ENCODE assay signal across 11 cellular contexts in genomic region chr12:50824914-50825313, GRCh38. TPM values are rescaled to one million over a fixed set of nuclear protein-coding genes. Genes with fewer than 3 reads are reported as not detected.
DNase-seq lines count a peak whose midpoint lies in the region; ATAC-seq, FAIRE-seq and TF ChIP-seq lines count a peak whose summit lies in the region.
"Had no signal": no experiment of that assay in that cellular context is flagged by ENCODE, and none has a peak within 500 bp of the region (broad histone marks: within the 10 kb centered on the region; RNA-seq: fewer than 3 reads in every experiment).

No MANE protein-coding gene starts in this region.

- peaks cover 30% of the 10 kb centered on the region for H3F3A ChIP-seq in PC-9 (ENCODE audit: insufficient read depth, low read depth)

- H3K27me3 ChIP-seq in CD4-positive, alpha-beta T cell (ENCODE audit: control insufficient read depth, insufficient read depth, low read length), result peaks cover 3% of the 10 kb centered on the region
- no peaks in the 10 kb centered on the region for H3K27me3 ChIP-seq in PC-9 (ENCODE audit: insufficient read depth, low read depth)
- H3K27me3 ChIP-seq in endothelial cell of umbilical vein (ENCODE audit: control insufficient read depth in 2 of 2, insufficient read depth in 2 of 2, low read length in 2 of 2), result no peaks in the 10 kb centered on the region
- no peaks in the 10 kb centered on the region for H3K27me3 ChIP-seq in ovary

- H3K9me3 ChIP-seq in CD4-positive, alpha-beta T cell (ENCODE audit: control insufficient read depth, low read length), result no peaks in the 10 kb centered on the region
- H3K9me3 ChIP-seq in PC-9 (ENCODE audit: insufficient read depth, low read depth), result no peaks in the 10 kb centered on the region
- no peaks in the 10 kb centered on the region for H3K9me3 ChIP-seq in endothelial cell of umbilical vein (replicated peaks; ENCODE audit: control insufficient read depth, insufficient read depth, low read length)
- no peaks in the 10 kb centered on the region for H3K9me3 ChIP-seq in ovary

- H3K4me2 ChIP-seq in PC-9 (peak overlapping the region; percentile 46), endothelial cell of umbilical vein (ENCODE audit: insufficient read depth, low read length) (peak overlapping the region; percentile 36)

- ATAC-seq in CD4-positive, alpha-beta T cell (ENCODE audit: poor library complexity), result peak; percentile 54

- no peaks in the 10 kb centered on the region for H3K9me2 ChIP-seq in PC-9 (ENCODE audit: insufficient read depth)

- peaks cover 6% of the 10 kb centered on the region for H3K4me1 Mint-ChIP-seq in CD4-positive, alpha-beta T cell (ENCODE audit: low read depth)
- peaks cover 8% of the 10 kb centered on the region for H3K4me1 Mint-ChIP-seq in osteocyte (ENCODE audit: unreplicated experiment)

- peak overlapping the region; percentile 29 for H3K27ac ChIP-seq in CD4-positive, alpha-beta T cell (ENCODE audit: low read depth, low read length)
- H3K27ac ChIP-seq in PC-9 (peak overlapping the region; percentile 47), endothelial cell of umbilical vein (ENCODE audit: insufficient read depth, low read depth, low read length) (no peak overlapping the region), ovary (peak overlapping the region in 1 of 2 donors; percentile 69)

- DNase-seq in CD4-positive, alpha-beta T cell, result no peak
- DNase-seq in PC-9, result no peak
- DNase-seq in endothelial cell of umbilical vein (ENCODE audit: low read depth, low spot score), result no peak
- DNase-seq in osteocyte (ENCODE audit: extremely low spot score, unreplicated experiment), result no peak
- no peak for DNase-seq in NCI-H446 treated with DMSO at 0.1 percent for 48 hours (lab: John Stamatoyannopoulos, UW)
- no peak for DNase-seq in HK-2 (ENCODE audit: unreplicated experiment)
- no peak for DNase-seq in ovary
- DNase-seq in NCI-H82 (lab: John Stamatoyannopoulos, UW), result no peak

- no peaks in the 10 kb centered on the region for H3K9me3 Mint-ChIP-seq in CD4-positive, alpha-beta T cell
- H3K9me3 Mint-ChIP-seq in osteocyte (ENCODE audit: unreplicated experiment), result no peaks in the 10 kb centered on the region

- H2AFZ ChIP-seq in PC-9, result peak overlapping the region; percentile 48; the same call in 1 of the 2 replicates
- H2AFZ ChIP-seq in endothelial cell of umbilical vein (ENCODE audit: low read depth, low read length), result peak overlapping the region; percentile 21

- H3K4me1 ChIP-seq in PC-9 (replicated peaks; ENCODE audit: insufficient read depth), result peaks cover 4% of the 10 kb centered on the region
- no peaks in the 10 kb centered on the region for H3K4me1 ChIP-seq in endothelial cell of umbilical vein (ENCODE audit: control insufficient read depth, extremely low read depth, insufficient read depth, low read length)
- H3K4me1 ChIP-seq in ovary (ENCODE audit: insufficient read depth), result peaks cover 2% of the 10 kb centered on the region

- H3K27me3 Mint-ChIP-seq in CD4-positive, alpha-beta T cell, result no peaks in the 10 kb centered on the region
- H3K27me3 Mint-ChIP-seq in osteocyte (ENCODE audit: unreplicated experiment), result no peaks in the 10 kb centered on the region

- WGBS in ovary, 3 donors, result 19 to 31% (median 27%) methylated on average over 4 of the region's 4 CpGs

- no peak overlapping the region for H3K9ac ChIP-seq in endothelial cell of umbilical vein (replicated peaks; ENCODE audit: extremely low read depth, insufficient read depth, low read length)

- TF ChIP-seq CTCF in CD4-positive, alpha-beta T cell (IDR thresholded peaks at IDR 0.05), result no peak
- no peak for TF ChIP-seq CTCF in PC-9 (conservative IDR thresholded peaks at IDR 0.05)
- no peak for TF ChIP-seq CTCF in endothelial cell of umbilical vein (IDR thresholded peaks at IDR 0.05; ENCODE audit: extremely low read depth in 1 of 2, insufficient read depth in 1 of 2, low read depth in 1 of 2, low read length in 2 of 2)
- TF ChIP-seq CTCF in osteocyte (IDR thresholded peaks at IDR 0.05), result no peak
- TF ChIP-seq CTCF in ovary (IDR thresholded peaks at IDR 0.05), result no peak

- H3K4me3 ChIP-seq in PC-9, result no peak overlapping the region
- H3K4me3 ChIP-seq in endothelial cell of umbilical vein (replicated peaks in 1 of 3; ENCODE audit: insufficient read depth in 1 of 3, low read depth in 1 of 3, low read length in 3 of 3), result no peak overlapping the region
- no peak overlapping the region for H3K4me3 ChIP-seq in ovary
- H3K4me3 ChIP-seq: lung had no signal

- FAIRE-seq in endothelial cell of umbilical vein (lab: Jason Lieb, UNC), result no peak

- POLR2A ChIA-PET in CD4-positive, alpha-beta T cell (lab: Charles Lee), result interaction anchor here (0.5 to 2.3 kb wide), 4 partner anchors 60 to 494 kb away, joined by 3 to 10 read pairs (median 6); partner anchors contain the start of gene ATF1
- POLR2A ChIA-PET in PC-9 (lab: Charles Lee; ENCODE audit: unreplicated experiment), result interaction anchor here (0.6 to 0.9 kb wide), 4 partner anchors 38 to 239 kb away, joined by 3 to 26 read pairs (median 6); no protein-coding TSS in a partner anchor
- POLR2A ChIA-PET in endothelial cell of umbilical vein (lab: Charles Lee), result interaction anchor here (0.6 to 1.3 kb wide), 2 partner anchors 259 to 513 kb away, joined by 3 read pairs; no protein-coding TSS in a partner anchor

- CTCF ChIA-PET in CD4-positive, alpha-beta T cell (lab: Charles Lee), result interaction anchor here (0.6 to 1.7 kb wide), 7 partner anchors 10 to 527 kb away, joined by 3 to 6 read pairs (median 4); partner anchors contain the start of gene SLC11A2
- CTCF ChIA-PET in PC-9 (lab: Charles Lee) (interaction anchor here (0.6 to 1.7 kb wide), 14 partner anchors 14 to 532 kb away, joined by 3 to 11 read pairs (median 4); no protein-coding TSS in a partner anchor), endothelial cell of umbilical vein (lab: Charles Lee) (interaction anchor here (0.6 to 6.9 kb wide), 32 partner anchors 12 to 526 kb away, joined by 3 to 299 read pairs (median 4); partner anchors contain the start of genes ATF1, LETMD1 and SLC11A2)

- H3K79me2 ChIP-seq in PC-9 (ENCODE audit: low read depth) (no peaks in the 10 kb centered on the region), endothelial cell of umbilical vein (ENCODE audit: control insufficient read depth, insufficient read depth, low read length) (no peaks in the 10 kb centered on the region)

- peaks cover 5% of the 10 kb centered on the region for H3K36me3 Mint-ChIP-seq in CD4-positive, alpha-beta T cell (ENCODE audit: low read depth)
- peaks cover 4% of the 10 kb centered on the region for H3K36me3 Mint-ChIP-seq in osteocyte (ENCODE audit: unreplicated experiment)

- dilution Hi-C loops in endothelial cell of umbilical vein (cut with MboI; ENCODE audit: extremely low pct_ligation_motif_present, low sequenced_read_pairs), result no loop called here

- intact Hi-C loops in CD4-positive, alpha-beta T cell (cut with DNase I, micrococcal nuclease), result loop anchor here (1.0 to 10.0 kb wide), 11 partner anchors 58 to 707 kb away; partner anchors contain the start of gene SLC11A2 (in 1 of the 2)
- intact Hi-C loops in PC-9 (cut with micrococcal nuclease; ENCODE audit: unreplicated experiment) (loop anchor here (1.0 to 5.0 kb wide), 5 partner anchors 58 to 997 kb away; no protein-coding TSS in a partner anchor), endothelial cell of umbilical vein (cut with micrococcal nuclease) (loop anchor here (1.0 to 5.0 kb wide), 7 partner anchors 60 to 527 kb away; partner anchors contain the start of gene CSRNP2), ovary (cut with DNase I) (loop anchor here (5.0 kb wide), 3 partner anchors 92 to 517 kb away; no protein-coding TSS in a partner anchor)

- TF ChIP-seq EP300 in ovary (IDR thresholded peaks at IDR 0.05), result no peak

- no peak for TF ChIP-seq POLR2A in endothelial cell of umbilical vein (IDR thresholded peaks at IDR 0.05; ENCODE audit: low read depth, low read length)
- no peak for TF ChIP-seq POLR2A in ovary (IDR thresholded peaks at IDR 0.05)

- no TSS peak for BruUV-seq in PC-9 (replicated peaks; lab: Mats Ljungman, UMichigan)
- BruUV-seq in endothelial cell of umbilical vein (replicated peaks; lab: Mats Ljungman, UMichigan), result no TSS peak

- peaks cover 4% of the 10 kb centered on the region; the same call in 1 of the 2 replicates for H3K36me3 ChIP-seq in PC-9 (ENCODE audit: low read depth)
- H3K36me3 ChIP-seq in endothelial cell of umbilical vein (ENCODE audit: control insufficient read depth in 2 of 2, extremely low read depth in 1 of 2, insufficient read depth in 2 of 2, low read length in 2 of 2), result no peaks in the 10 kb centered on the region
- no peaks in the 10 kb centered on the region for H3K36me3 ChIP-seq in ovary

- peak overlapping the region; percentile 83 for H3K27ac Mint-ChIP-seq in CD4-positive, alpha-beta T cell
- H3K27ac Mint-ChIP-seq in osteocyte (ENCODE audit: unreplicated experiment), result peak overlapping the region; percentile 74

- no peaks in the 10 kb centered on the region for H4K20me1 ChIP-seq in PC-9 (ENCODE audit: insufficient read depth)
- H4K20me1 ChIP-seq in endothelial cell of umbilical vein (replicated peaks; ENCODE audit: control insufficient read depth, extremely low read depth, insufficient read depth, low read length), result no peaks in the 10 kb centered on the region

- H3K4me3 Mint-ChIP-seq in CD4-positive, alpha-beta T cell, result no peak overlapping the region
- H3K4me3 Mint-ChIP-seq in osteocyte (ENCODE audit: unreplicated experiment), result no peak overlapping the region

- H3K9me1 ChIP-seq in endothelial cell of umbilical vein (replicated peaks; ENCODE audit: control insufficient read depth, extremely low read depth, insufficient read depth, low read length), result no peaks in the 10 kb centered on the region

TF ChIP-seq in endothelial cell of umbilical vein, 7 proteins besides CTCF, POLR2A, EP300 and RAD21 (continues in another document):
- TF ChIP-seq MAX (IDR thresholded peaks at IDR 0.05; ENCODE audit: insufficient read depth, insufficient read length), result no peak
- TF ChIP-seq EZH2 (IDR thresholded peaks at IDR 0.05; ENCODE audit: borderline replicate concordance, low read depth, low read length, severe bottlenecking), result no peak
- TF ChIP-seq JUN (IDR thresholded peaks at IDR 0.05; ENCODE audit: borderline replicate concordance, insufficient read depth, insufficient read length, low read depth), result no peak

RNA-seq across cellular contexts. Expression of gene TMPRSS12, which starts 17.8 kb away (rescaled TPM):
- total RNA-seq in CD4-positive, alpha-beta T cell, result not detected
- total RNA-seq in PC-9 (2021) (not detected in 2 replicates), endothelial cell of umbilical vein (not detected in 2 replicates), osteocyte (not detected in 2 replicates), ovary (not detected)
- polyA plus RNA-seq in endothelial cell of umbilical vein (not detected in 2 replicates), ovary (not detected)
- not detected in 2 replicates for polyA plus RNA-seq in endothelial cell of umbilical vein (2011; cell fraction: cytosol; rRNA removed)
- polyA plus RNA-seq in endothelial cell of umbilical vein (2011; cell fraction: nucleus; rRNA removed), result not detected in 2 replicates
- polyA plus RNA-seq in endothelial cell of umbilical vein (2012), result not detected in 2 replicates
- polyA minus RNA-seq in endothelial cell of umbilical vein, result not detected in 2 replicates
- polyA minus RNA-seq in endothelial cell of umbilical vein (2011; cell fraction: cytosol; rRNA and poly(A)+ RNA removed), result not detected
- polyA minus RNA-seq in endothelial cell of umbilical vein (2011; cell fraction: nucleus; rRNA and poly(A)+ RNA removed), result not detected in 2 replicates
- total RNA-seq: epithelial cell of proximal tubule, lung, M059J had no signal
- polyA plus RNA-seq: lung had no signal
